ENCODE assay signal across 1 cellular context in the genomic region with DNA sequence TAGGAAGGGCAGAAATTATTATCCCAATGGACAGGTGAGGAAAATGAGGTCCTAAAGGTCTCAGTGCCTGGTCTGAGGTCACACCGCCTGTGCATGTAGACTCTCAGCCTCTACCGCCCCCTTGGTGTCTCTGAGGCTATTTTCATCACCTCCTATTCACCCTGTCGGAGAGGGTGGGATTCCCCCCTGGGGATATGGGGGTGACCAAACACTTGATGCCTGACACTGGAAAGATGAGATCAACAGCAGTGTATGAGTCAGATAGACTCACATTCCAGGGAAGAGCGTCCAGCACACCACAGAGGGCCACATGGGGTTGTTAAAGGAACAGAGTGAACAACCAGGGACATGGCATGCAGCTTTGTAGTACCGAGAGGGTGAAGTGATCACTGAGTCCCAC.
TF ChIP-seq lines count a peak whose summit lies in the region.

No MANE protein-coding gene starts in this region.

TF ChIP-seq in WTC11, 78 proteins besides CTCF, POLR2A, EP300 and RAD21 (continued from another document):
- TF ChIP-seq ZNF317 (CRISPR knock-in tag; IDR thresholded peaks at IDR 0.05; ENCODE audit: borderline replicate concordance, low read depth) (no peak), E2F5 (CRISPR knock-in tag; IDR thresholded peaks at IDR 0.05) (no peak), FOXP1 (CRISPR knock-in tag; IDR thresholded peaks at IDR 0.05; ENCODE audit: borderline replicate concordance) (no peak), EMX1 (CRISPR knock-in tag; IDR thresholded peaks at IDR 0.05) (no peak)
- TF ChIP-seq, protein P1, sequence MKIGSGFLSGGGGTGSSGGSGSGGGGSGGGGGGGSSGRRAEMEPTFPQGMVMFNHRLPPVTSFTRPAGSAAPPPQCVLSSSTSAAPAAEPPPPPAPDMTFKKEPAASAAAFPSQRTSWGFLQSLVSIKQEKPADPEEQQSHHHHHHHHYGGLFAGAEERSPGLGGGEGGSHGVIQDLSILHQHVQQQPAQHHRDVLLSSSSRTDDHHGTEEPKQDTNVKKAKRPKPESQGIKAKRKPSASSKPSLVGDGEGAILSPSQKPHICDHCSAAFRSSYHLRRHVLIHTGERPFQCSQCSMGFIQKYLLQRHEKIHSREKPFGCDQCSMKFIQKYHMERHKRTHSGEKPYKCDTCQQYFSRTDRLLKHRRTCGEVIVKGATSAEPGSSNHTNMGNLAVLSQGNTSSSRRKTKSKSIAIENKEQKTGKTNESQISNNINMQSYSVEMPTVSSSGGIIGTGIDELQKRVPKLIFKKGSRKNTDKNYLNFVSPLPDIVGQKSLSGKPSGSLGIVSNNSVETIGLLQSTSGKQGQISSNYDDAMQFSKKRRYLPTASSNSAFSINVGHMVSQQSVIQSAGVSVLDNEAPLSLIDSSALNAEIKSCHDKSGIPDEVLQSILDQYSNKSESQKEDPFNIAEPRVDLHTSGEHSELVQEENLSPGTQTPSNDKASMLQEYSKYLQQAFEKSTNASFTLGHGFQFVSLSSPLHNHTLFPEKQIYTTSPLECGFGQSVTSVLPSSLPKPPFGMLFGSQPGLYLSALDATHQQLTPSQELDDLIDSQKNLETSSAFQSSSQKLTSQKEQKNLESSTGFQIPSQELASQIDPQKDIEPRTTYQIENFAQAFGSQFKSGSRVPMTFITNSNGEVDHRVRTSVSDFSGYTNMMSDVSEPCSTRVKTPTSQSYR (CRISPR knock-in tag; IDR thresholded peaks at IDR 0.05): no peak
- TF ChIP-seq, protein P2, sequence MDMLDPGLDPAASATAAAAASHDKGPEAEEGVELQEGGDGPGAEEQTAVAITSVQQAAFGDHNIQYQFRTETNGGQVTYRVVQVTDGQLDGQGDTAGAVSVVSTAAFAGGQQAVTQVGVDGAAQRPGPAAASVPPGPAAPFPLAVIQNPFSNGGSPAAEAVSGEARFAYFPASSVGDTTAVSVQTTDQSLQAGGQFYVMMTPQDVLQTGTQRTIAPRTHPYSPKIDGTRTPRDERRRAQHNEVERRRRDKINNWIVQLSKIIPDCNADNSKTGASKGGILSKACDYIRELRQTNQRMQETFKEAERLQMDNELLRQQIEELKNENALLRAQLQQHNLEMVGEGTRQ (CRISPR knock-in tag; IDR thresholded peaks at IDR 0.05): no peak
